ENCODE assay signal across 8 cellular contexts in the genomic region with DNA sequence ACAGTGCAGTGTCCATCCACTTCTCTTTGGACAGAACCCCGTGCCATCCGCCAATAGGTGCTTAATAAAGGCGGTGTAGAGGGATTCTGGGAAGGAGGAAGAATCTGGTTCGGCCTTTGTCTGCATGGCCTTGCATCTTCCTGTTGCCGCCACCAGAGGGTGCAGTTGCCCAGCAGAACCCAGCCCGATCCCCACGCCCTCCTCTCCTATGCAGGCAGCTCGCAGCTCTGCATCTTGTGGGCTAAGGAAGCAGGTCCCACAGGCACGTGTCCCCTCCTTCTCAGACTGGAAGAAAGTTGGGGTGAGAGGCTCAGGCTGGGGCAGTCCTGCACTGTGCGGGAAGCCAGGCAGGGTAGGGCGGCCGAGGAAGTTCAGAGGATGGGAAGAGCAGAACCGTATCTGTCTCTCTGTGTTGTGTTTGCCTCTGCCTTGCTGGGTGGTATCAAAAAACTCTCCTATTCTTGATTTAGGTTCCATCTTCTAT. TPM values are rescaled to one million over a fixed set of nuclear protein-coding genes. Genes with fewer than 3 reads are reported as not detected.
A peak's percentile ranks its signal among the peaks of the same experiment; 100 is the strongest.
DNase-seq lines count a peak whose midpoint lies in the region; ATAC-seq, FAIRE-seq and TF ChIP-seq lines count a peak whose summit lies in the region.

No MANE protein-coding gene starts in this region.

- H4K20me1 ChIP-seq in endothelial cell of umbilical vein (replicated peaks; ENCODE audit: control insufficient read depth, extremely low read depth, insufficient read depth, low read length), result no peaks in the 10 kb centered on the region

- no peaks in the 10 kb centered on the region for H3K9me3 ChIP-seq in endothelial cell of umbilical vein (replicated peaks; ENCODE audit: control insufficient read depth, insufficient read depth, low read length)

- no peak overlapping the region for H2AFZ ChIP-seq in endothelial cell of umbilical vein (ENCODE audit: low read depth, low read length)

- no peaks in the 10 kb centered on the region for H3K27me3 ChIP-seq in endothelial cell of umbilical vein (ENCODE audit: control insufficient read depth in 2 of 2, insufficient read depth in 2 of 2, low read length in 2 of 2)

- peaks cover 94% of the 10 kb centered on the region for H3K79me2 ChIP-seq in endothelial cell of umbilical vein (ENCODE audit: control insufficient read depth, insufficient read depth, low read length)

- H3K27ac ChIP-seq in endothelial cell of umbilical vein (ENCODE audit: insufficient read depth, low read depth, low read length), result no peak overlapping the region

- CTCF ChIA-PET in endothelial cell of umbilical vein (lab: Charles Lee), result interaction anchor here (0.6 to 10.8 kb wide), 38 partner anchors 9 to 290 kb away, joined by 3 to 236 read pairs (median 5); no protein-coding TSS in a partner anchor

- H3K9ac ChIP-seq in endothelial cell of umbilical vein (replicated peaks; ENCODE audit: extremely low read depth, insufficient read depth, low read length), result peak overlapping the region; percentile 28

- peak; percentile 67 for ATAC-seq in HG03521 (IDR thresholded peaks at IDR 0.05; ENCODE audit: unreplicated experiment)

- no peak overlapping the region for H3K4me3 ChIP-seq in endothelial cell of umbilical vein (replicated peaks in 1 of 3; ENCODE audit: insufficient read depth in 1 of 3, low read depth in 1 of 3, low read length in 3 of 3)

- DNase-seq in GM18507 (ENCODE audit: extremely low spot score, insufficient read length, low read depth), result peak; percentile 64
- peak; percentile 63 for DNase-seq in NOMO-1 treated with DMSO at 0.1 percent for 48 hours (lab: John Stamatoyannopoulos, UW; ENCODE audit: unreplicated experiment)
- DNase-seq in activated CD8-positive, alpha-beta memory T cell treated with anti-CD3 and anti-CD28 coated beads for 4 hours (ENCODE audit: low read depth in 2 of 2), result peak; percentile 24 to 29
- peak; percentile 82 for DNase-seq in endothelial cell of umbilical vein (ENCODE audit: low read depth, low spot score)
- DNase-seq in myocyte (ENCODE audit: low read depth), result peak; percentile 79
- DNase-seq in stimulated activated CD8-positive, alpha-beta memory T cell treated with anti-CD3 and anti-CD28 coated beads, Interleukin-7, amount 100 ng/mL, for 24 hours (ENCODE audit: low read depth), result peak; percentile 38

- BruUV-seq in endothelial cell of umbilical vein (replicated peaks; lab: Mats Ljungman, UMichigan), result no TSS peak

- POLR2A ChIA-PET in endothelial cell of umbilical vein (lab: Charles Lee), result interaction anchor here (0.6 kb wide), 1 partner anchor 155 kb away, joined by 3 read pairs; no protein-coding TSS in a partner anchor

- no peak overlapping the region for H3K4me2 ChIP-seq in endothelial cell of umbilical vein (ENCODE audit: insufficient read depth, low read length)

- FAIRE-seq in A204.1 (lab: Jason Lieb, UNC) (peak; percentile 77), GM18507 (lab: Jason Lieb, UNC) (peak; percentile 91), endothelial cell of umbilical vein (lab: Jason Lieb, UNC) (peak; percentile 99)

- peaks cover 0 to 2% of the 10 kb centered on the region in 2 experiments for H3K36me3 ChIP-seq in endothelial cell of umbilical vein (ENCODE audit: control insufficient read depth in 2 of 2, extremely low read depth in 1 of 2, insufficient read depth in 2 of 2, low read length in 2 of 2)

- H3K4me1 ChIP-seq in endothelial cell of umbilical vein (ENCODE audit: control insufficient read depth, extremely low read depth, insufficient read depth, low read length), result peaks cover 50% of the 10 kb centered on the region

- dilution Hi-C loops in endothelial cell of umbilical vein (cut with MboI; ENCODE audit: extremely low pct_ligation_motif_present, low sequenced_read_pairs), result loop anchor here (25.0 kb wide), 1 partner anchor 153 kb away; no protein-coding TSS in a partner anchor

- intact Hi-C loops in endothelial cell of umbilical vein (cut with micrococcal nuclease), result loop anchor here (1.0 to 5.0 kb wide), 6 partner anchors 29 to 234 kb away; no protein-coding TSS in a partner anchor

- H3K9me1 ChIP-seq in endothelial cell of umbilical vein (replicated peaks; ENCODE audit: control insufficient read depth, extremely low read depth, insufficient read depth, low read length), result no peaks in the 10 kb centered on the region

- no peak for TF ChIP-seq POLR2A in endothelial cell of umbilical vein (IDR thresholded peaks at IDR 0.05; ENCODE audit: low read depth, low read length)

- peak; percentile 94 to 97 for TF ChIP-seq CTCF in endothelial cell of umbilical vein (IDR thresholded peaks at IDR 0.05; ENCODE audit: extremely low read depth in 1 of 2, insufficient read depth in 1 of 2, low read depth in 1 of 2, low read length in 2 of 2)

TF ChIP-seq in endothelial cell of umbilical vein, 7 proteins besides CTCF, POLR2A, EP300 and RAD21:
- TF ChIP-seq EZH2 (IDR thresholded peaks at IDR 0.05; ENCODE audit: borderline replicate concordance, low read depth, low read length, severe bottlenecking) (no peak), MYC (IDR thresholded peaks at IDR 0.05; ENCODE audit: low read depth, low read length) (peak; percentile 49)

RNA-seq across cellular contexts. Expression of a gene that starts 20.8 kb away (rescaled TPM):
- total RNA-seq in endothelial cell of umbilical vein (136 and 138 TPM in 2 replicates), myocyte (30.5 and 43.3 TPM in 2 replicates)
- 16.3 and 19.9 TPM in 2 replicates for polyA plus RNA-seq in endothelial cell of umbilical vein
- polyA plus RNA-seq in endothelial cell of umbilical vein (2011; cell fraction: cytosol; rRNA removed), result 27.2 and 31.1 TPM in 2 replicates
- 58.6 and 65.0 TPM in 2 replicates for polyA plus RNA-seq in endothelial cell of umbilical vein (2011; cell fraction: nucleus; rRNA removed)
- polyA plus RNA-seq in endothelial cell of umbilical vein (2012), result 73.9 and 86.9 TPM in 2 replicates
- polyA minus RNA-seq in endothelial cell of umbilical vein, result 45.0 and 46.8 TPM in 2 replicates
- 0.31 TPM for polyA minus RNA-seq in endothelial cell of umbilical vein (2011; cell fraction: cytosol; rRNA and poly(A)+ RNA removed)
- 83.9 and 99.0 TPM in 2 replicates for polyA minus RNA-seq in endothelial cell of umbilical vein (2011; cell fraction: nucleus; rRNA and poly(A)+ RNA removed)
- polyA plus RNA-seq in myocyte (2012), result 55.9 TPM

RNA-seq across cellular contexts. Expression of a gene that starts 52.8 kb away (rescaled TPM):
- total RNA-seq in endothelial cell of umbilical vein (332 and 393 TPM in 2 replicates), myocyte (184 and 198 TPM in 2 replicates)
- 510 and 560 TPM in 2 replicates for polyA plus RNA-seq in endothelial cell of umbilical vein
- 538 and 578 TPM in 2 replicates for polyA plus RNA-seq in endothelial cell of umbilical vein (2011; cell fraction: cytosol; rRNA removed)
- 426 and 474 TPM in 2 replicates for polyA plus RNA-seq in endothelial cell of umbilical vein (2011; cell fraction: nucleus; rRNA removed)
- 291 and 393 TPM in 2 replicates for polyA plus RNA-seq in endothelial cell of umbilical vein (2012)
- 360 and 393 TPM in 2 replicates for polyA minus RNA-seq in endothelial cell of umbilical vein
- polyA minus RNA-seq in endothelial cell of umbilical vein (2011; cell fraction: cytosol; rRNA and poly(A)+ RNA removed), result 93.8 TPM
- polyA minus RNA-seq in endothelial cell of umbilical vein (2011; cell fraction: nucleus; rRNA and poly(A)+ RNA removed), result 111 and 143 TPM in 2 replicates
- 472 TPM for polyA plus RNA-seq in myocyte (2012)

Comparison
In these comparisons a context has a peak if more than half of its experiments do, and no peak if none do; other contexts are left out.
1. DNase-seq: peak in every context shown above with its lines; median percentile 82 in endothelial cell of umbilical vein; 79 in myocyte; 64 in GM18507; 63 in NOMO-1 treated with DMSO at 0.1 percent for 48 hours; 38 in stimulated activated CD8-positive, alpha-beta memory T cell treated with anti-CD3 and anti-CD28 coated beads, Interleukin-7, amount 100 ng/mL, for 24 hours; 26 in activated CD8-positive, alpha-beta memory T cell treated with anti-CD3 and anti-CD28 coated beads for 4 hours.